1 cellular context compared by ENCODE assay signal in genomic region chr10:33211123-33211878, GRCh38.
TF ChIP-seq lines count a peak whose summit lies in the region.

No MANE protein-coding gene starts in this region.

TF ChIP-seq in GM23338, 12 proteins besides CTCF, POLR2A, EP300 and RAD21 (continued from another document):
- TF ChIP-seq ZNF462 (CRISPR knock-in tag; IDR thresholded peaks at IDR 0.05) = no peak
- no peak for TF ChIP-seq EZH2 (IDR thresholded peaks at IDR 0.05; ENCODE audit: low read depth, unreplicated experiment)
- no peak for TF ChIP-seq ETS1 (IDR thresholded peaks at IDR 0.05)
- no peak for TF ChIP-seq ZNF114 (CRISPR knock-in tag; IDR thresholded peaks at IDR 0.05)
- TF ChIP-seq POLR2AphosphoS5 (IDR thresholded peaks at IDR 0.05; ENCODE audit: low read depth) = no peak
- TF ChIP-seq JUNB (IDR thresholded peaks at IDR 0.05; ENCODE audit: unreplicated experiment) = no peak
- no peak for TF ChIP-seq NANOG (IDR thresholded peaks at IDR 0.05; ENCODE audit: borderline replicate concordance)
- TF ChIP-seq EZH2phosphoT487 (IDR thresholded peaks at IDR 0.05; ENCODE audit: unreplicated experiment) = no peak
